In the genomic region with DNA sequence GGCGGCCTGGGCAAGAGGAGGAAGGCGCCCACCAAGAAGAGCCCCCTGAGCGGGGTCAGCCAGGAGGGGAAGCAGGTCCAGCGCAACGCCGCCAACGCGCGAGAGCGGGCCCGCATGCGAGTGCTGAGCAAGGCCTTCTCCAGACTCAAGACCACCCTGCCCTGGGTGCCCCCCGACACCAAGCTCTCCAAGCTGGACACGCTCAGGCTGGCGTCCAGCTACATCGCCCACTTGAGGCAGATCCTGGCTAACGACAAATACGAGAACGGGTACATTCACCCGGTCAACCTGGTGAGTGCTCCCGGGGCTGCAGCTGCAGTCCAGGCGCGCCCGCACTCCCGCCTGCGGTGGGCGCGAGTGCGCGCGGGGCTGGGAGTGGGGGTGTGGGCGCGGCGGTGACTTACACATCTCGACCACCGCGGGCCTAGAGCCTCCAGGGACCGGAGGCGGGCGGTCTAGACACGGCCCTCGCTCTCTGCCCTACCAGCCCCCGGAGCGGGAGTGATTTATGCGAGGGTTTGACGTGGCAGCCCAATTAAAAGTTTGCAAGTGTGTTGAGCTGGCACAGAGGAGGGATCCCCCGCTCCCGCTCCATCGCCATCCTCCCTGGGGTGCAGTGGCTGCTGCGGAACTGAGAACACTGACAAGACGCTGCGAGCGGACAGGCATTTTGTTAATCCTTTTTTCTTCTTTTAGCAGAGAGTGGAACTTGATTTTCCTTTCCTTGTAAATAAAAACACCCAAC, we compare ENCODE assay signal across 1 cellular context.
TF ChIP-seq lines count a peak whose summit lies in the region.

No MANE protein-coding gene starts in this region.

TF ChIP-seq in WTC11, 78 proteins besides CTCF, POLR2A, EP300 and RAD21 (continued from another document):
- 0 out of 2 replicates have a peak, but pooled peaks have one; percentile 37 for TF ChIP-seq FOXP4 (CRISPR knock-in tag; IDR thresholded peaks at IDR 0.05)
- no peak for TF ChIP-seq ZNF416 (CRISPR knock-in tag; IDR thresholded peaks at IDR 0.05)
- no peak for TF ChIP-seq GRHL2 (CRISPR knock-in tag; IDR thresholded peaks at IDR 0.05; ENCODE audit: insufficient replicate concordance, severe bottlenecking)
- TF ChIP-seq FOXK1 (CRISPR knock-in tag; IDR thresholded peaks at IDR 0.05): peak; percentile 26; the same call in 1 of the 2 replicates
- no peak for TF ChIP-seq GABPB1 (CRISPR knock-in tag; IDR thresholded peaks at IDR 0.05)
- no peak for TF ChIP-seq ZBTB43 (CRISPR knock-in tag; IDR thresholded peaks at IDR 0.05)
- TF ChIP-seq, protein P1, sequence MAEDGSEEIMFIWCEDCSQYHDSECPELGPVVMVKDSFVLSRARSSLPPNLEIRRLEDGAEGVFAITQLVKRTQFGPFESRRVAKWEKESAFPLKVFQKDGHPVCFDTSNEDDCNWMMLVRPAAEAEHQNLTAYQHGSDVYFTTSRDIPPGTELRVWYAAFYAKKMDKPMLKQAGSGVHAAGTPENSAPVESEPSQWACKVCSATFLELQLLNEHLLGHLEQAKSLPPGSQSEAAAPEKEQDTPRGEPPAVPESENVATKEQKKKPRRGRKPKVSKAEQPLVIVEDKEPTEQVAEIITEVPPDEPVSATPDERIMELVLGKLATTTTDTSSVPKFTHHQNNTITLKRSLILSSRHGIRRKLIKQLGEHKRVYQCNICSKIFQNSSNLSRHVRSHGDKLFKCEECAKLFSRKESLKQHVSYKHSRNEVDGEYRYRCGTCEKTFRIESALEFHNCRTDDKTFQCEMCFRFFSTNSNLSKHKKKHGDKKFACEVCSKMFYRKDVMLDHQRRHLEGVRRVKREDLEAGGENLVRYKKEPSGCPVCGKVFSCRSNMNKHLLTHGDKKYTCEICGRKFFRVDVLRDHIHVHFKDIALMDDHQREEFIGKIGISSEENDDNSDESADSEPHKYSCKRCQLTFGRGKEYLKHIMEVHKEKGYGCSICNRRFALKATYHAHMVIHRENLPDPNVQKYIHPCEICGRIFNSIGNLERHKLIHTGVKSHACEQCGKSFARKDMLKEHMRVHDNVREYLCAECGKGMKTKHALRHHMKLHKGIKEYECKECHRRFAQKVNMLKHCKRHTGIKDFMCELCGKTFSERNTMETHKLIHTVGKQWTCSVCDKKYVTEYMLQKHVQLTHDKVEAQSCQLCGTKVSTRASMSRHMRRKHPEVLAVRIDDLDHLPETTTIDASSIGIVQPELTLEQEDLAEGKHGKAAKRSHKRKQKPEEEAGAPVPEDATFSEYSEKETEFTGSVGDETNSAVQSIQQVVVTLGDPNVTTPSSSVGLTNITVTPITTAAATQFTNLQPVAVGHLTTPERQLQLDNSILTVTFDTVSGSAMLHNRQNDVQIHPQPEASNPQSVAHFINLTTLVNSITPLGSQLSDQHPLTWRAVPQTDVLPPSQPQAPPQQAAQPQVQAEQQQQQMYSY (CRISPR knock-in tag; IDR thresholded peaks at IDR 0.05): no peak
- TF ChIP-seq, protein P2, sequence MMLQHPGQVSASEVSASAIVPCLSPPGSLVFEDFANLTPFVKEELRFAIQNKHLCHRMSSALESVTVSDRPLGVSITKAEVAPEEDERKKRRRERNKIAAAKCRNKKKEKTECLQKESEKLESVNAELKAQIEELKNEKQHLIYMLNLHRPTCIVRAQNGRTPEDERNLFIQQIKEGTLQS (CRISPR knock-in tag; conservative IDR thresholded peaks at IDR 0.05): no peak
- TF ChIP-seq, protein P3, sequence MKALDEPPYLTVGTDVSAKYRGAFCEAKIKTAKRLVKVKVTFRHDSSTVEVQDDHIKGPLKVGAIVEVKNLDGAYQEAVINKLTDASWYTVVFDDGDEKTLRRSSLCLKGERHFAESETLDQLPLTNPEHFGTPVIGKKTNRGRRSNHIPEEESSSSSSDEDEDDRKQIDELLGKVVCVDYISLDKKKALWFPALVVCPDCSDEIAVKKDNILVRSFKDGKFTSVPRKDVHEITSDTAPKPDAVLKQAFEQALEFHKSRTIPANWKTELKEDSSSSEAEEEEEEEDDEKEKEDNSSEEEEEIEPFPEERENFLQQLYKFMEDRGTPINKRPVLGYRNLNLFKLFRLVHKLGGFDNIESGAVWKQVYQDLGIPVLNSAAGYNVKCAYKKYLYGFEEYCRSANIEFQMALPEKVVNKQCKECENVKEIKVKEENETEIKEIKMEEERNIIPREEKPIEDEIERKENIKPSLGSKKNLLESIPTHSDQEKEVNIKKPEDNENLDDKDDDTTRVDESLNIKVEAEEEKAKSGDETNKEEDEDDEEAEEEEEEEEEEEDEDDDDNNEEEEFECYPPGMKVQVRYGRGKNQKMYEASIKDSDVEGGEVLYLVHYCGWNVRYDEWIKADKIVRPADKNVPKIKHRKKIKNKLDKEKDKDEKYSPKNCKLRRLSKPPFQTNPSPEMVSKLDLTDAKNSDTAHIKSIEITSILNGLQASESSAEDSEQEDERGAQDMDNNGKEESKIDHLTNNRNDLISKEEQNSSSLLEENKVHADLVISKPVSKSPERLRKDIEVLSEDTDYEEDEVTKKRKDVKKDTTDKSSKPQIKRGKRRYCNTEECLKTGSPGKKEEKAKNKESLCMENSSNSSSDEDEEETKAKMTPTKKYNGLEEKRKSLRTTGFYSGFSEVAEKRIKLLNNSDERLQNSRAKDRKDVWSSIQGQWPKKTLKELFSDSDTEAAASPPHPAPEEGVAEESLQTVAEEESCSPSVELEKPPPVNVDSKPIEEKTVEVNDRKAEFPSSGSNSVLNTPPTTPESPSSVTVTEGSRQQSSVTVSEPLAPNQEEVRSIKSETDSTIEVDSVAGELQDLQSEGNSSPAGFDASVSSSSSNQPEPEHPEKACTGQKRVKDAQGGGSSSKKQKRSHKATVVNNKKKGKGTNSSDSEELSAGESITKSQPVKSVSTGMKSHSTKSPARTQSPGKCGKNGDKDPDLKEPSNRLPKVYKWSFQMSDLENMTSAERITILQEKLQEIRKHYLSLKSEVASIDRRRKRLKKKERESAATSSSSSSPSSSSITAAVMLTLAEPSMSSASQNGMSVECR (CRISPR knock-in tag; IDR thresholded peaks at IDR 0.05; ENCODE audit: borderline replicate concordance): no peak
- TF ChIP-seq ZNF232 (CRISPR knock-in tag; IDR thresholded peaks at IDR 0.05): no peak
- TF ChIP-seq CREM (CRISPR knock-in tag; IDR thresholded peaks at IDR 0.05): no peak
- TF ChIP-seq TCF7 (CRISPR knock-in tag; IDR thresholded peaks at IDR 0.05; ENCODE audit: low read depth): no peak
- TF ChIP-seq ZNF396 (CRISPR knock-in tag; IDR thresholded peaks at IDR 0.05; ENCODE audit: borderline replicate concordance): no peak
- no peak for TF ChIP-seq MLX (CRISPR knock-in tag; IDR thresholded peaks at IDR 0.05)
- no peak; the same call in 1 of the 2 replicates for TF ChIP-seq ERG (CRISPR knock-in tag; IDR thresholded peaks at IDR 0.05)
- no peak for TF ChIP-seq OVOL2 (CRISPR knock-in tag; IDR thresholded peaks at IDR 0.05; ENCODE audit: borderline replicate concordance)
- TF ChIP-seq, protein P4, sequence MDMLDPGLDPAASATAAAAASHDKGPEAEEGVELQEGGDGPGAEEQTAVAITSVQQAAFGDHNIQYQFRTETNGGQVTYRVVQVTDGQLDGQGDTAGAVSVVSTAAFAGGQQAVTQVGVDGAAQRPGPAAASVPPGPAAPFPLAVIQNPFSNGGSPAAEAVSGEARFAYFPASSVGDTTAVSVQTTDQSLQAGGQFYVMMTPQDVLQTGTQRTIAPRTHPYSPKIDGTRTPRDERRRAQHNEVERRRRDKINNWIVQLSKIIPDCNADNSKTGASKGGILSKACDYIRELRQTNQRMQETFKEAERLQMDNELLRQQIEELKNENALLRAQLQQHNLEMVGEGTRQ (CRISPR knock-in tag; IDR thresholded peaks at IDR 0.05): no peak
- TF ChIP-seq, protein P5, sequence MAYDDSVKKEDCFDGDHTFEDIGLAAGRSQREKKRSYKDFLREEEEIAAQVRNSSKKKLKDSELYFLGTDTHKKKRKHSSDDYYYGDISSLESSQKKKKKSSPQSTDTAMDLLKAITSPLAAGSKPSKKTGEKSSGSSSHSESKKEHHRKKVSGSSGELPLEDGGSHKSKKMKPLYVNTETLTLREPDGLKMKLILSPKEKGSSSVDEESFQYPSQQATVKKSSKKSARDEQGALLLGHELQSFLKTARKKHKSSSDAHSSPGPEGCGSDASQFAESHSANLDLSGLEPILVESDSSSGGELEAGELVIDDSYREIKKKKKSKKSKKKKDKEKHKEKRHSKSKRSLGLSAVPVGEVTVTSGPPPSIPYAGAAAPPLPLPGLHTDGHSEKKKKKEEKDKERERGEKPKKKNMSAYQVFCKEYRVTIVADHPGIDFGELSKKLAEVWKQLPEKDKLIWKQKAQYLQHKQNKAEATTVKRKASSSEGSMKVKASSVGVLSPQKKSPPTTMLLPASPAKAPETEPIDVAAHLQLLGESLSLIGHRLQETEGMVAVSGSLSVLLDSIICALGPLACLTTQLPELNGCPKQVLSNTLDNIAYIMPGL (CRISPR knock-in tag; IDR thresholded peaks at IDR 0.05): no peak; the same call in 1 of the 2 replicates
TF ChIP-seq in WTC11: peak in this region for 8.
